13 cellular contexts compared by ENCODE assay signal in genomic region chr10:118369806-118370205, GRCh38. TPM values are rescaled to one million over a fixed set of nuclear protein-coding genes. Genes with fewer than 3 reads are reported as not detected.
A peak's percentile ranks its signal among the peaks of the same experiment; 100 is the strongest.
DNase-seq lines count a peak whose midpoint lies in the region; ATAC-seq lines count a peak whose summit lies in the region.
"Had no signal": no experiment of that assay in that cellular context is flagged by ENCODE, and none has a peak within 500 bp of the region (broad histone marks: within the 10 kb centered on the region; RNA-seq: fewer than 3 reads in every experiment).

No MANE protein-coding gene starts in this region.

- peak; percentile 46 for DNase-seq in COR-L47 (lab: John Stamatoyannopoulos, UW)
- peak; percentile 81 for DNase-seq in NCI-H1105 (lab: John Stamatoyannopoulos, UW)
- DNase-seq in NCI-H345 (lab: John Stamatoyannopoulos, UW) = peak; percentile 95
- DNase-seq in dermis blood vessel endothelial cell = peak; percentile 19
- no peak for DNase-seq in NAMALWA (ENCODE audit: low spot score)
- no peak for DNase-seq in left ventricle myocardium superior
- no peak for DNase-seq in C1 segment of cervical spinal cord (lab: John Stamatoyannopoulos, UW)
- DNase-seq: activated naive CD4-positive, alpha-beta T cell treated with Interleukin-2 at 50 U/mL for 16 hours; esophagus squamous epithelium; heart left ventricle; islet precursor cell had no signal

- intact Hi-C loops in left ventricle myocardium superior (cut with micrococcal nuclease) = no loop called here

- ATAC-seq in HG02852 (IDR thresholded peaks at IDR 0.05; ENCODE audit: unreplicated experiment) (no peak), left ventricle myocardium superior (no peak)
- ATAC-seq: activated CD4-positive, CD25-positive, alpha-beta regulatory T cell treated with anti-CD3 and anti-CD28 coated beads, Interleukin-2, amount 50 U/mL, for 24 hours; heart left ventricle had no signal

RNA-seq across cellular contexts. Expression of gene FAM204A, which starts 27.7 kb away (rescaled TPM):
- total RNA-seq in dermis blood vessel endothelial cell = 67.8 and 77.3 TPM in 2 replicates
- 54.0 TPM for total RNA-seq in left ventricle myocardium superior

Comparison
In these comparisons a context has a peak if more than half of its experiments do, and no peak if none do; other contexts are left out.
1. DNase-seq: peak in COR-L47 (single experiment), NCI-H1105 (single experiment), NCI-H345 (single experiment) and dermis blood vessel endothelial cell (single experiment); none in NAMALWA (single experiment), left ventricle myocardium superior (single experiment) and C1 segment of cervical spinal cord (0 of 14).